In the genomic region with DNA sequence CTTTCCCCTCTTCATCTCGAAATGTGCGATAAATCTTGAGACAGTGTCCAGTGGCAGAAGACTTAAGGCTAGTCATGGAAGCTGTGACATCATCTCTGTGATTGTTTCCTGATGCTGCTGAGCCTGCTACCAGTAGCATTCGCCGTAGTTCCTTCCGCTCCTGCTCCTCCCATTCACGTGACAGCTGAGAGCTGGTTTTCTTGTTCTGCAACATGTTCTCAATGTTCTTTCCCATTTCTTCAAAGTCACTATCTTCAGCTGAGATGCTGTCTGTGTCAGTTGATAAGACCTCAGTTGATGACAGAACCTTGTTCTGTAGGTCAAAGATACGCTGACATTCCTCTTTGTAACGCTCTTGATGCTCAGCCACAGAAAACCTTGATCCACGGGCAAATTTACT, we compare ENCODE assay signal across 27 cellular contexts. TPM values are rescaled to one million over a fixed set of nuclear protein-coding genes. Genes with fewer than 3 reads are reported as not detected.
"Had no signal": no experiment of that assay in that cellular context is flagged by ENCODE, and none has a peak within 500 bp of the region (broad histone marks: within the 10 kb centered on the region; RNA-seq: fewer than 3 reads in every experiment).

No MANE protein-coding gene starts in this region.

- H3K4me3 ChIP-seq: coronary artery, dorsolateral prefrontal cortex, esophagus squamous epithelium, gastrocnemius medialis, heart right ventricle, left lung, lower lobe of right lung had no signal

- H3K27ac Mint-ChIP-seq: memory B cell; naive thymus-derived CD4-positive, alpha-beta T cell had no signal

- H3K4me3 Mint-ChIP-seq: memory B cell; naive thymus-derived CD4-positive, alpha-beta T cell had no signal

- H3K27me3 Mint-ChIP-seq: memory B cell had no signal

- H3K4me1 Mint-ChIP-seq: memory B cell; naive thymus-derived CD4-positive, alpha-beta T cell had no signal

- H3K36me3 ChIP-seq: esophagus squamous epithelium, gastrocnemius medialis, heart right ventricle, left lung, lower lobe of right lung had no signal

- H3K27me3 ChIP-seq: dorsolateral prefrontal cortex, esophagus squamous epithelium, gastrocnemius medialis, left lung had no signal

- H3K36me3 Mint-ChIP-seq: memory B cell; naive thymus-derived CD4-positive, alpha-beta T cell had no signal

- DNase-seq: dermis blood vessel endothelial cell; dorsolateral prefrontal cortex; effector CD4-positive, alpha-beta T cell; effector memory CD4-positive, alpha-beta T cell; esophagus squamous epithelium; foreskin fibroblast; foreskin melanocyte; gastrocnemius medialis; glutamatergic neuron; head of caudate nucleus; heart right ventricle; hippocampal formation; left cardiac atrium; left lung; left ventricle myocardium superior; lower lobe of right lung; mesendoderm; midbrain; naive thymus-derived CD4-positive, alpha-beta T cell had no signal

- FAIRE-seq: endothelial cell of umbilical vein, islet of Langerhans, keratinocyte had no signal

- ATAC-seq: esophagus mucosa; gastrocnemius medialis; heart right ventricle; left cardiac atrium; left lung; left ventricle myocardium superior; lower lobe of right lung; naive thymus-derived CD4-positive, alpha-beta T cell had no signal

RNA-seq across cellular contexts. Expression of gene TAF1L, which starts 3.5 kb away (rescaled TPM):
- total RNA-seq: endothelial cell of umbilical vein, esophagus mucosa, esophagus squamous epithelium, gastrocnemius medialis, heart right ventricle, left cardiac atrium, left ventricle myocardium superior, lower leg skin, lower lobe of right lung, lung microvascular endothelial cell had no signal
